In genomic region chrY:15289821-15290220, GRCh38 we compare ENCODE assay signal across 20 cellular contexts.
"Had no signal": no experiment of that assay in that cellular context is flagged by ENCODE, and none has a peak within 500 bp of the region (broad histone marks: within the 10 kb centered on the region; RNA-seq: fewer than 3 reads in every experiment).

No MANE protein-coding gene starts in this region.

- H3K4me3 ChIP-seq: colonic mucosa, esophagus muscularis mucosa, gastrocnemius medialis, heart right ventricle, left lung, lower lobe of right lung, mucosa of descending colon had no signal

- DNase-seq: colonic mucosa; cortex of kidney; effector CD8-positive, alpha-beta T cell; effector memory CD8-positive, alpha-beta T cell; endodermal cell; foreskin melanocyte; gastrocnemius medialis; glutamatergic neuron; head of caudate nucleus; heart right ventricle; hippocampal formation; left cardiac atrium; left lung; left ventricle myocardium superior; lower lobe of right lung; mesenchymal stem cell; mucosa of descending colon; naive B cell; naive thymus-derived CD8-positive, alpha-beta T cell had no signal

- ATAC-seq: effector memory CD8-positive, alpha-beta T cell; gastrocnemius medialis; heart right ventricle; left cardiac atrium; left lung; left ventricle myocardium superior; lower lobe of right lung; mucosa of descending colon; naive thymus-derived CD8-positive, alpha-beta T cell had no signal
